Comparison of ENCODE assay signal across 21 cellular contexts in the genomic region with DNA sequence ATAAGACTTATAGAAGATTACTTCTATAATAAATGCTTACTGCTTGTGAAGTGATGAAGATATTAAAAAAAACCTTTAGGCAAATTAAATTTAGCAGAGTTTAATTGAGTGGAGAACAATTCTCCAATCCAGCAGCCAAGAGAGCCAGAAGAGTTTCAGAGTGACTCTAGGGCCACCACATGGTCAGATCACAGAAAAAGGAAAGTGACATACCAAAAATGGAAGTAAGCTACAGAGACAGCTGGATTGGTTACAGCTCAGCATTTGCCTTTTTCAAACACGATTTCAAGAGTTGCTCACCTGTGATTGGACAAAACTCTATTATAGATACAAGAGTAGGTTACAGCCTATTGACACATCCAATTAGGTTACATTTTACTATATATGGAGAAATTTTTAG.
DNase-seq lines count a peak whose midpoint lies in the region; ATAC-seq, FAIRE-seq and TF ChIP-seq lines count a peak whose summit lies in the region.
"Had no signal": no experiment of that assay in that cellular context is flagged by ENCODE, and none has a peak within 500 bp of the region (broad histone marks: within the 10 kb centered on the region; RNA-seq: fewer than 3 reads in every experiment).

No MANE protein-coding gene starts in this region.

- H3K36me3 Mint-ChIP-seq in CD4-positive, alpha-beta T cell (ENCODE audit: low read depth), result no peaks in the 10 kb centered on the region
- H3K36me3 Mint-ChIP-seq in immature natural killer cell, result no peaks in the 10 kb centered on the region
- H3K36me3 Mint-ChIP-seq: activated CD8-positive, alpha-beta memory T cell treated with anti-CD3 and anti-CD28 coated beads, Interleukin-2, amount 10 ng/mL, durations not matched to agents 7 days and 5 days; CD4-positive, CD25-positive, alpha-beta regulatory T cell had no signal

- POLR2A ChIA-PET in CD4-positive, alpha-beta T cell (lab: Charles Lee), result no interaction called here

- TF ChIP-seq CTCF in CD4-positive, alpha-beta T cell (IDR thresholded peaks at IDR 0.05), result no peak

- intact Hi-C loops in CD4-positive, alpha-beta T cell (cut with DNase I, micrococcal nuclease), result no loop called here

- ATAC-seq in HG03378 (IDR thresholded peaks at IDR 0.05; ENCODE audit: unreplicated experiment), result peak; percentile 49
- ATAC-seq in CD4-positive, alpha-beta T cell (ENCODE audit: poor library complexity), result no peak
- ATAC-seq: A549; activated CD8-positive, alpha-beta memory T cell treated with anti-CD3 and anti-CD28 coated beads, Interleukin-2, amount 10 ng/mL, durations not matched to agents 7 days and 5 days; left cardiac atrium had no signal

- H3K27me3 ChIP-seq in CD4-positive, alpha-beta T cell (ENCODE audit: control insufficient read depth, insufficient read depth, low read length), result no peaks in the 10 kb centered on the region
- H3K27me3 ChIP-seq: right atrium auricular region, vagina had no signal

- no peak overlapping the region for H3K27ac Mint-ChIP-seq in CD4-positive, alpha-beta T cell
- H3K27ac Mint-ChIP-seq in immature natural killer cell, result no peak overlapping the region
- H3K27ac Mint-ChIP-seq: activated CD8-positive, alpha-beta memory T cell treated with anti-CD3 and anti-CD28 coated beads, Interleukin-2, amount 10 ng/mL, durations not matched to agents 7 days and 5 days; CD4-positive, CD25-positive, alpha-beta regulatory T cell; HFFc6 had no signal

- peaks cover 2% of the 10 kb centered on the region for H3K9me3 Mint-ChIP-seq in CD4-positive, alpha-beta T cell
- peaks cover 2 to 20% (median 5%) of the 10 kb centered on the region in 6 donors for H3K9me3 Mint-ChIP-seq in immature natural killer cell

- H3K4me1 Mint-ChIP-seq in CD4-positive, alpha-beta T cell (ENCODE audit: low read depth), result no peaks in the 10 kb centered on the region
- H3K4me1 Mint-ChIP-seq in immature natural killer cell, result no peaks in the 10 kb centered on the region
- H3K4me1 Mint-ChIP-seq: activated CD8-positive, alpha-beta memory T cell treated with anti-CD3 and anti-CD28 coated beads, Interleukin-2, amount 10 ng/mL, durations not matched to agents 7 days and 5 days; CD4-positive, CD25-positive, alpha-beta regulatory T cell had no signal

- H3K27me3 Mint-ChIP-seq in CD4-positive, alpha-beta T cell, result no peaks in the 10 kb centered on the region
- H3K27me3 Mint-ChIP-seq in immature natural killer cell (ENCODE audit: low read depth in 3 of 3), result no peaks in the 10 kb centered on the region
- H3K27me3 Mint-ChIP-seq: activated CD8-positive, alpha-beta memory T cell treated with anti-CD3 and anti-CD28 coated beads, Interleukin-2, amount 10 ng/mL, durations not matched to agents 7 days and 5 days; CD4-positive, CD25-positive, alpha-beta regulatory T cell had no signal

- no peak for FAIRE-seq in GM12891 (lab: Jason Lieb, UNC)
- FAIRE-seq: A549 had no signal

- no peak overlapping the region for H3K27ac ChIP-seq in CD4-positive, alpha-beta T cell (ENCODE audit: low read depth, low read length)
- H3K27ac ChIP-seq: A549, right atrium auricular region, vagina had no signal

- no peak overlapping the region for H3K4me3 Mint-ChIP-seq in CD4-positive, alpha-beta T cell
- H3K4me3 Mint-ChIP-seq in immature natural killer cell, result no peak overlapping the region
- H3K4me3 Mint-ChIP-seq: activated CD8-positive, alpha-beta memory T cell treated with anti-CD3 and anti-CD28 coated beads, Interleukin-2, amount 10 ng/mL, durations not matched to agents 7 days and 5 days; CD4-positive, CD25-positive, alpha-beta regulatory T cell; HFFc6 had no signal

- CTCF ChIA-PET in CD4-positive, alpha-beta T cell (lab: Charles Lee), result no interaction called here

- DNase-seq in NCI-H748 (lab: John Stamatoyannopoulos, UW; ENCODE audit: unreplicated experiment), result peak; percentile 4
- no peak for DNase-seq in NCI-H748 treated with DMSO at 0.1 percent for 48 hours (lab: John Stamatoyannopoulos, UW)
- peak; percentile 5 for DNase-seq in OCI-M2 (lab: John Stamatoyannopoulos, UW; ENCODE audit: unreplicated experiment)
- DNase-seq in iPS-NIHi7 (ENCODE audit: extremely low spot score), result peak; percentile 9
- no peak for DNase-seq in CD4-positive, alpha-beta T cell
- DNase-seq in GM12891 (ENCODE audit: insufficient read length, low spot score), result no peak
- no peak for DNase-seq in immature natural killer cell
- DNase-seq: activated CD8-positive, alpha-beta memory T cell treated with anti-CD3 and anti-CD28 coated beads, Interleukin-2, amount 10 ng/mL, durations not matched to agents 7 days and 5 days; activated effector memory CD4-positive, alpha-beta T cell treated with anti-CD3 and anti-CD28 coated beads, Interleukin-2, amount 50 U/mL, for 16 hours; CD4-positive, CD25-positive, alpha-beta regulatory T cell; HFFc6; hippocampal formation; Karpas-422; left cardiac atrium; NCI-H1694; NCI-H510A; stimulated activated CD4-positive, alpha-beta T cell treated with anti-CD3 and anti-CD28 coated beads, Interleukin-1b, Interleukin-23, amount 100 ng/mL, for 48 hours had no signal

- TF ChIP-seq POLR2A in GM12891 (IDR thresholded peaks at IDR 0.05; ENCODE audit: low read depth, low read length), result no peak

- no peaks in the 10 kb centered on the region for H3K9me3 ChIP-seq in CD4-positive, alpha-beta T cell (ENCODE audit: control insufficient read depth, low read length)
- H3K9me3 ChIP-seq: A549, right atrium auricular region, vagina had no signal

TF ChIP-seq in GM12891, 5 proteins besides CTCF, POLR2A, EP300 and RAD21:
- no peak for TF ChIP-seq PAX5 (IDR thresholded peaks at IDR 0.05; ENCODE audit: insufficient read depth, low read length, severe bottlenecking)
- TF ChIP-seq TAF1 (IDR thresholded peaks at IDR 0.05; ENCODE audit: low read depth, low read length), result no peak
- no peak for TF ChIP-seq POU2F2 (IDR thresholded peaks at IDR 0.05; ENCODE audit: low read depth, low read length)
- no peak for TF ChIP-seq SPI1 (IDR thresholded peaks at IDR 0.05; ENCODE audit: low read depth, low read length)
- no peak for TF ChIP-seq POLR2AphosphoS5 (IDR thresholded peaks at IDR 0.05; ENCODE audit: low read depth, low read length)
TF ChIP-seq in GM12891: peak in this region for 0.

Comparison
In these comparisons a context has a peak if more than half of its experiments do, and no peak if none do; other contexts are left out.
1. DNase-seq: peak in NCI-H748 (single experiment), OCI-M2 (single experiment) and iPS-NIHi7 (single experiment); none in NCI-H748 treated with DMSO at 0.1 percent for 48 hours (single experiment), CD4-positive, alpha-beta T cell (0 of 10), GM12891 (single experiment) and immature natural killer cell (0 of 3).